ENCODE assay signal across 8 cellular contexts in the genomic region with DNA sequence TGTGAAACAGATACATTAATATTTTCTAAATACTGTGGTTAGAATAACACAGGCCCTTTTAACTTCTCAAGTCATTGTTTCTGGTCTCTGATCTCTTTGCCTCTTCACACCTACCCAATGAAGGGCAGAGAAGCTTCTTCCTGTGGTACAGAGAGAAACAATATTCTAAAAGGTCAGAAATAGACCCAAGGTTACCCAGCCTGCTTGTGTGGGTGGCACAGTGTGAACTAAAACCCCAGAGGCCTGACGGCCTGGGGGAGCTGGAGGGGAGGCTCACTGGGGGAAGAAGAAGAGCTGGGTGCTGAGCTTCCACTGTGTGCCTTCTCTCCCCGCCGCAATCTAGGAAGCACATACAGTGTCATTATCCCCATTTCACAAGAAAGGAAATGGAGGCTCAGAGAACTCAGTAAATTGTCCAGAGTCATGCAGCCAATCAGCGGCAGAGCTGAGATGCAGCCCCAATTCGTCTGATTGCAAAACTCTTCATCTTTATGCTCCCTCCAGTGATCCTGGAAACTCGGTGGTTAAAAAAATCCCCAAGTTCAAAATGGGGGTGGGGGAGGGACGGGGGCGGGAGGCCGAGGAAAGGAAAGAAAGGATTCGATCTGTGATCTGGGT.
DNase-seq lines count a peak whose midpoint lies in the region; ATAC-seq, FAIRE-seq and TF ChIP-seq lines count a peak whose summit lies in the region.

No MANE protein-coding gene starts in this region.

- intact Hi-C loops in GM12878 (cut with micrococcal nuclease; ENCODE audit: unreplicated experiment), result loop anchor here (2.0 kb wide), 1 partner anchor 21 kb away; no protein-coding TSS in a partner anchor

- peak overlapping the region; percentile 81 for H3K27ac Mint-ChIP-seq in activated CD8-positive, alpha-beta memory T cell treated with anti-CD3 and anti-CD28 coated beads, Interleukin-2, amount 10 ng/mL, durations not matched to agents 7 days and 5 days
- H3K27ac Mint-ChIP-seq in stimulated activated naive CD8-positive, alpha-beta T cell treated with anti-CD3 and anti-CD28 coated beads, Interleukin-15, Interleukin-2, amounts not matched to agents 100 ng/mL and 50 ng/mL, for 24 hours, result peak overlapping the region; percentile 77

- POLR2A ChIA-PET in GM12878 (lab: Charles Lee), result interaction anchor here (1.0 to 6.1 kb wide), 9 partner anchors 9 to 72 kb away, joined by 4 to 45 read pairs (median 9); no protein-coding TSS in a partner anchor

- peak; percentile 64 for ATAC-seq in activated CD8-positive, alpha-beta memory T cell treated with anti-CD3 and anti-CD28 coated beads, Interleukin-2, amount 10 ng/mL, durations not matched to agents 7 days and 5 days
- ATAC-seq in HG03039 (IDR thresholded peaks at IDR 0.05; ENCODE audit: unreplicated experiment) (peak; percentile 43), GM12878 (peak; percentile 80)

- WGBS in GM12878 (ENCODE audit: insufficient coverage, insufficient replicate concordance, low lambda C conversion rate, missing lambda C conversion rate), result 0% methylated on average over 9 of the region's 10 CpGs

- H3K4me3 ChIP-seq in GM12878, result peak overlapping the region; percentile 60
- H3K4me3 ChIP-seq in brain microvascular endothelial cell (ENCODE audit: low read depth, low read length), result no peak overlapping the region

- FAIRE-seq in GM12878 (lab: Jason Lieb, UNC), result peak; percentile 57
- no peak for FAIRE-seq in urothelium cell line (lab: Jason Lieb, UNC)

- CTCF ChIA-PET in activated CD8-positive, alpha-beta memory T cell treated with anti-CD3 and anti-CD28 coated beads, Interleukin-2, amount 10 ng/mL, durations not matched to agents 7 days and 5 days (lab: Charles Lee), result interaction anchor here (1.5 to 2.0 kb wide), 3 partner anchors 9 to 22 kb away, joined by 5 to 11 read pairs (median 6); no protein-coding TSS in a partner anchor
- CTCF ChIA-PET in GM12878 (lab: Yijun Ruan, JAX), result interaction anchor here (0.6 to 5.2 kb wide), 15 partner anchors 8 to 187 kb away, joined by 3 to 42 read pairs (median 4); partner anchors contain the start of gene HEG1

- no peak for TF ChIP-seq RAD21 in GM12878 (IDR thresholded peaks at IDR 0.05; ENCODE audit: insufficient read depth, low read depth, low read length)

- peaks cover 11% of the 10 kb centered on the region for H3K36me3 Mint-ChIP-seq in activated CD8-positive, alpha-beta memory T cell treated with anti-CD3 and anti-CD28 coated beads, Interleukin-2, amount 10 ng/mL, durations not matched to agents 7 days and 5 days
- peaks cover 4% of the 10 kb centered on the region for H3K36me3 Mint-ChIP-seq in stimulated activated naive CD8-positive, alpha-beta T cell treated with anti-CD3 and anti-CD28 coated beads, Interleukin-15, Interleukin-2, amounts not matched to agents 100 ng/mL and 50 ng/mL, for 24 hours (ENCODE audit: low read depth)

- H3K4me3 Mint-ChIP-seq in activated CD8-positive, alpha-beta memory T cell treated with anti-CD3 and anti-CD28 coated beads, Interleukin-2, amount 10 ng/mL, durations not matched to agents 7 days and 5 days, result no peak overlapping the region
- peak overlapping the region; percentile 35 for H3K4me3 Mint-ChIP-seq in stimulated activated naive CD8-positive, alpha-beta T cell treated with anti-CD3 and anti-CD28 coated beads, Interleukin-15, Interleukin-2, amounts not matched to agents 100 ng/mL and 50 ng/mL, for 24 hours

- DNase-seq in activated CD8-positive, alpha-beta memory T cell treated with anti-CD3 and anti-CD28 coated beads, Interleukin-2, amount 10 ng/mL, durations not matched to agents 7 days and 5 days, result no peak
- no peak for DNase-seq in activated CD8-positive, alpha-beta memory T cell treated with anti-CD3 and anti-CD28 coated beads, Interleukin-2, amount 50 U/mL, for 48 hours
- peak; percentile 87 for DNase-seq in GM12878 (ENCODE audit: low read depth, low spot score)
- DNase-seq in urothelium cell line (ENCODE audit: low spot score), result no peak
- DNase-seq in brain microvascular endothelial cell, result no peak
- no peak for DNase-seq in T1000 (lab: John Stamatoyannopoulos, UW)

- H3K4me1 ChIP-seq in GM12878 (ENCODE audit: control insufficient read depth, insufficient read depth, low read length), result peaks cover 76% of the 10 kb centered on the region

- H4K20me1 ChIP-seq in GM12878 (ENCODE audit: control insufficient read depth, insufficient read depth), result no peaks in the 10 kb centered on the region

- H2AFZ ChIP-seq in GM12878 (ENCODE audit: control insufficient read depth, low read depth, low read length), result peak overlapping the region; percentile 74

- H3K27me3 Mint-ChIP-seq in activated CD8-positive, alpha-beta memory T cell treated with anti-CD3 and anti-CD28 coated beads, Interleukin-2, amount 10 ng/mL, durations not matched to agents 7 days and 5 days, result peaks cover 12% of the 10 kb centered on the region
- H3K27me3 Mint-ChIP-seq in stimulated activated naive CD8-positive, alpha-beta T cell treated with anti-CD3 and anti-CD28 coated beads, Interleukin-15, Interleukin-2, amounts not matched to agents 100 ng/mL and 50 ng/mL, for 24 hours, result peaks cover 1% of the 10 kb centered on the region

- peak; percentile 18 to 68; a peak in 1 of 4 replicates for TF ChIP-seq EP300 in GM12878 (IDR thresholded peaks at IDR 0.05; ENCODE audit: borderline replicate concordance in 1 of 2, control insufficient read depth in 1 of 2, low read depth in 2 of 2, low read length in 2 of 2)

- in situ Hi-C loops in GM12878 (cut with MboI) (no loop called here), brain microvascular endothelial cell (cut with HindIII; ENCODE audit: low pct_ligation_motif_present, low sequenced_read_pairs) (no loop called here)

- BruUV-seq in GM12878 (replicated peaks; lab: Mats Ljungman, UMichigan), result no TSS peak

- TF ChIP-seq CTCF in GM12878 (IDR thresholded peaks at IDR 0.05 in 2 of 3, conservative IDR thresholded peaks at IDR 0.05 in 1 of 3; ENCODE audit: control insufficient read depth in 2 of 3, extremely low read depth in 1 of 3, insufficient read depth in 1 of 3, low read depth in 3 of 3, low read length in 3 of 3), result no peak
- TF ChIP-seq CTCF in brain microvascular endothelial cell (IDR thresholded peaks at IDR 0.05; ENCODE audit: low read depth, low read length, missing control alignments), result no peak

- H3K4me1 Mint-ChIP-seq in activated CD8-positive, alpha-beta memory T cell treated with anti-CD3 and anti-CD28 coated beads, Interleukin-2, amount 10 ng/mL, durations not matched to agents 7 days and 5 days, result peaks cover 51% of the 10 kb centered on the region
- H3K4me1 Mint-ChIP-seq in stimulated activated naive CD8-positive, alpha-beta T cell treated with anti-CD3 and anti-CD28 coated beads, Interleukin-15, Interleukin-2, amounts not matched to agents 100 ng/mL and 50 ng/mL, for 24 hours (ENCODE audit: low read depth), result peaks cover 76% of the 10 kb centered on the region

- H3K27ac ChIP-seq in GM12878 (ENCODE audit: control insufficient read depth, insufficient read depth) (peak overlapping the region; percentile 97), brain microvascular endothelial cell (no peak overlapping the region)

- peaks cover 8% of the 10 kb centered on the region; the same call in 2 of the 3 replicates for H3K9me3 ChIP-seq in GM12878 (replicated peaks; ENCODE audit: control insufficient read depth, insufficient read depth, low read length)

- peaks cover 9% of the 10 kb centered on the region for H3K79me2 ChIP-seq in GM12878 (ENCODE audit: control insufficient read depth, insufficient read depth, low read length)

- peak overlapping the region; percentile 98 for H3K4me2 ChIP-seq in GM12878 (ENCODE audit: control insufficient read depth, insufficient read depth)

- H3K27me3 ChIP-seq in GM12878 (replicated peaks in 1 of 2; ENCODE audit: control insufficient read depth in 2 of 2, insufficient read depth in 2 of 2, low read length in 1 of 2) (no peaks in the 10 kb centered on the region), brain microvascular endothelial cell (replicated peaks) (no peaks in the 10 kb centered on the region)

- RAD21 ChIA-PET in GM12878 (lab: Charles Lee; ENCODE audit: unreplicated experiment), result interaction anchor here (0.7 to 6.1 kb wide), 20 partner anchors 11 to 398 kb away, joined by 3 to 106 read pairs (median 5); partner anchors contain the start of gene MUC13

- SMC1A ChIA-PET in GM12878 (lab: Charles Lee; ENCODE audit: uncharacterized antibody, unreplicated experiment), result interaction anchor here (0.7 to 9.0 kb wide), 22 partner anchors 10 to 316 kb away, joined by 3 to 127 read pairs (median 4); partner anchors contain the start of gene MUC13

- peaks cover 2% of the 10 kb centered on the region for H3K9me3 Mint-ChIP-seq in activated CD8-positive, alpha-beta memory T cell treated with anti-CD3 and anti-CD28 coated beads, Interleukin-2, amount 10 ng/mL, durations not matched to agents 7 days and 5 days (ENCODE audit: low read depth)
- no peaks in the 10 kb centered on the region for H3K9me3 Mint-ChIP-seq in stimulated activated naive CD8-positive, alpha-beta T cell treated with anti-CD3 and anti-CD28 coated beads, Interleukin-15, Interleukin-2, amounts not matched to agents 100 ng/mL and 50 ng/mL, for 24 hours

- TF ChIP-seq POLR2A in GM12878 (IDR thresholded peaks at IDR 0.05; ENCODE audit: low read depth, low read length), result no peak; the same call in 1 of the 2 replicates

- H3K9ac ChIP-seq in GM12878 (ENCODE audit: control insufficient read depth, insufficient read depth, low read length), result peak overlapping the region; percentile 67

- H3K36me3 ChIP-seq in GM12878 (ENCODE audit: control insufficient read depth in 2 of 2, insufficient read depth in 2 of 2, low read length in 1 of 2), result no peaks in the 10 kb centered on the region
- H3K36me3 ChIP-seq in brain microvascular endothelial cell (replicated peaks), result no peaks in the 10 kb centered on the region

TF ChIP-seq in GM12878, 131 proteins besides CTCF, POLR2A, EP300 and RAD21 (continues in another document):
- TF ChIP-seq BMI1 (IDR thresholded peaks at IDR 0.05; ENCODE audit: borderline replicate concordance) (no peak), POLR2AphosphoS5 (IDR thresholded peaks at IDR 0.05; ENCODE audit: low read length) (peak; percentile 45; the same call in 1 of the 2 replicates), NBN (IDR thresholded peaks at IDR 0.05) (peak; percentile 66; the same call in 1 of the 2 replicates), SREBF1 (IDR thresholded peaks at IDR 0.05; ENCODE audit: low read length) (no peak), RELB (IDR thresholded peaks at IDR 0.05; ENCODE audit: low read depth) (peak; percentile 36; the same call in 1 of the 2 replicates)
